In genomic region chr10:96512524-96512991, GRCh38 we compare ENCODE assay signal across 8 cellular contexts. TPM values are rescaled to one million over a fixed set of nuclear protein-coding genes. Genes with fewer than 3 reads are reported as not detected.
A peak's percentile ranks its signal among the peaks of the same experiment; 100 is the strongest.
DNase-seq lines count a peak whose midpoint lies in the region; FAIRE-seq and TF ChIP-seq lines count a peak whose summit lies in the region.

No MANE protein-coding gene starts in this region.

- H3K9ac ChIP-seq in Loucy (ENCODE audit: low read depth, low read length, poor library complexity, severe bottlenecking) (no peak overlapping the region), keratinocyte (ENCODE audit: control insufficient read depth, extremely low read depth, insufficient read depth, low read length) (peak overlapping the region; percentile 9)

- H3K4me1 ChIP-seq in Loucy (ENCODE audit: insufficient read depth, low read length, poor library complexity, severe bottlenecking), result no peaks in the 10 kb centered on the region
- H3K4me1 ChIP-seq in breast epithelium, result peaks cover 0 to 14% of the 10 kb centered on the region in 2 donors
- peaks cover 27% of the 10 kb centered on the region for H3K4me1 ChIP-seq in keratinocyte (ENCODE audit: control insufficient read depth, extremely low read depth, insufficient read depth, low read length)
- peaks cover 21 to 30% (median 26%) of the 10 kb centered on the region in 4 donors for H3K4me1 ChIP-seq in stomach

- no peaks in the 10 kb centered on the region for H3K9me2 ChIP-seq in Loucy (replicated peaks; ENCODE audit: low read depth, low read length)

- dilution Hi-C loops in keratinocyte (cut with MboI; ENCODE audit: extremely low pct_ligation_motif_present, low sequenced_read_pairs), result no loop called here

- H2AFZ ChIP-seq in Loucy (ENCODE audit: low read length), result no peak overlapping the region
- H2AFZ ChIP-seq in keratinocyte (ENCODE audit: control insufficient read depth, low read length), result peak overlapping the region; percentile 24

- H3K27me3 Mint-ChIP-seq in Calu3 (ENCODE audit: unreplicated experiment), result peaks cover 16% of the 10 kb centered on the region

- no TSS peak for BruUV-seq in Calu3 (replicated peaks; lab: Mats Ljungman, UMichigan)

- H3K27me3 ChIP-seq in Loucy (ENCODE audit: insufficient read depth, low read length, poor library complexity, severe bottlenecking) (peaks cover 10% of the 10 kb centered on the region), breast epithelium (peaks cover 0 to 6% of the 10 kb centered on the region in 2 donors), keratinocyte (ENCODE audit: control insufficient read depth, extremely low read depth, insufficient read depth, low read length) (peaks cover 15% of the 10 kb centered on the region), stomach (peaks cover 0 to 32% (median 17%) of the 10 kb centered on the region in 3 donors)

- H3K9me3 ChIP-seq in Loucy (ENCODE audit: insufficient read depth, low read depth, low read length), result no peaks in the 10 kb centered on the region
- no peaks in the 10 kb centered on the region for H3K9me3 ChIP-seq in breast epithelium
- no peaks in the 10 kb centered on the region for H3K9me3 ChIP-seq in keratinocyte (ENCODE audit: control insufficient read depth, low read depth, low read length)
- no peaks in the 10 kb centered on the region for H3K9me3 ChIP-seq in stomach

- H3K36me3 ChIP-seq in Loucy (ENCODE audit: insufficient read depth, low read length) (no peaks in the 10 kb centered on the region), breast epithelium (no peaks in the 10 kb centered on the region), keratinocyte (ENCODE audit: control insufficient read depth in 2 of 2, extremely low read depth in 1 of 2, insufficient read depth in 2 of 2, low read length in 2 of 2) (no peaks in the 10 kb centered on the region), stomach (peaks cover 0 to under 1% (median 0%) of the 10 kb centered on the region in 4 donors)

- peak overlapping the region; percentile 78 for H3K4me3 Mint-ChIP-seq in Calu3 (ENCODE audit: low read depth, unreplicated experiment)

- H3K4me3 ChIP-seq in Loucy (ENCODE audit: low read length, poor library complexity, severe bottlenecking), result peak overlapping the region; percentile 72
- H3K4me3 ChIP-seq in breast epithelium, result peak overlapping the region; percentile 38 to 69 (median 50)
- peak overlapping the region; percentile 44 to 60 (median 60) for H3K4me3 ChIP-seq in keratinocyte (ENCODE audit: control insufficient read depth in 2 of 3, extremely low read depth in 1 of 3, insufficient read depth in 2 of 3, low read depth in 1 of 3, low read length in 3 of 3)
- H3K4me3 ChIP-seq in stomach, result peak overlapping the region; percentile 55 to 74 (median 57)

- no peaks in the 10 kb centered on the region for H3K9me1 ChIP-seq in keratinocyte (ENCODE audit: control insufficient read depth, extremely low read depth, insufficient read depth, low read length)

- no peak for TF ChIP-seq EP300 in stomach (IDR thresholded peaks at IDR 0.05)

- H3K36me3 Mint-ChIP-seq in Calu3 (ENCODE audit: insufficient read depth, unreplicated experiment), result peaks cover 20% of the 10 kb centered on the region

- H4K20me1 ChIP-seq in Loucy (ENCODE audit: insufficient read depth, low read length, poor library complexity, severe bottlenecking), result no peaks in the 10 kb centered on the region
- no peaks in the 10 kb centered on the region for H4K20me1 ChIP-seq in keratinocyte (ENCODE audit: control insufficient read depth, extremely low read depth, insufficient read depth, low read length)

- no peaks in the 10 kb centered on the region for H3K9me3 Mint-ChIP-seq in Calu3 (ENCODE audit: low read depth, unreplicated experiment)

- H3K79me2 ChIP-seq in Loucy (ENCODE audit: insufficient read depth, low read length), result no peaks in the 10 kb centered on the region
- no peaks in the 10 kb centered on the region for H3K79me2 ChIP-seq in keratinocyte (ENCODE audit: control insufficient read depth, insufficient read depth, low read length)

- no peak for FAIRE-seq in keratinocyte (lab: Jason Lieb, UNC)

- intact Hi-C loops in Calu3 (cut with micrococcal nuclease; ENCODE audit: unreplicated experiment) (loop anchor here (5.0 kb wide), 1 partner anchor 115 kb away; no protein-coding TSS in a partner anchor), breast epithelium (cut with DNase I; ENCODE audit: low total_unique reads) (loop anchor here (5.0 kb wide), 1 partner anchor 115 kb away; no protein-coding TSS in a partner anchor), stomach (cut with DNase I; ENCODE audit: low total_unique reads) (no loop called here), posterior vena cava (cut with DNase I) (loop anchor here (10.0 kb wide), 2 partner anchors 118 to 128 kb away; no protein-coding TSS in a partner anchor)

- H3K27ac ChIP-seq in breast epithelium (no peak overlapping the region), keratinocyte (ENCODE audit: control insufficient read depth, insufficient read depth, low read length) (no peak overlapping the region), stomach (peak overlapping the region in 1 of 5 donors; percentile 69)

- DNase-seq in Calu3, result peak; percentile 10
- DNase-seq in breast epithelium (ENCODE audit: low spot score in 2 of 2), result no peak
- DNase-seq in keratinocyte (ENCODE audit: low read depth, low spot score), result no peak
- no peak for DNase-seq in stomach
- no peak for DNase-seq in posterior vena cava (ENCODE audit: low spot score)
- DNase-seq in cerebellar nuclear complex (lab: John Stamatoyannopoulos, UW), result no peak
- no peak for DNase-seq in NCI-H2196 treated with DMSO at 0.1 percent for 48 hours (lab: John Stamatoyannopoulos, UW; ENCODE audit: unreplicated experiment)

- H3F3A ChIP-seq in Loucy (ENCODE audit: low read depth), result no peaks in the 10 kb centered on the region; the same call in 1 of the 2 replicates

- 1 to 5% (median 3%) methylated on average over 25 to 39 of the region's 39 CpGs for WGBS in stomach, 5 donors

- CTCF ChIA-PET in Calu3 (lab: Charles Lee), result interaction anchor here (1.0 to 2.4 kb wide), 3 partner anchors 20 to 142 kb away, joined by 3 to 12 read pairs (median 3); no protein-coding TSS in a partner anchor

- H3K27ac Mint-ChIP-seq in Calu3 (ENCODE audit: unreplicated experiment), result no peak overlapping the region

- no peaks in the 10 kb centered on the region for H3K4me1 Mint-ChIP-seq in Calu3 (ENCODE audit: low read depth, unreplicated experiment)

- TF ChIP-seq POLR2A in breast epithelium (IDR thresholded peaks at IDR 0.05), result no peak
- no peak for TF ChIP-seq POLR2A in stomach (IDR thresholded peaks at IDR 0.05)

- TF ChIP-seq CTCF in Calu3 (IDR thresholded peaks at IDR 0.05; ENCODE audit: unreplicated experiment) (no peak), Loucy (conservative IDR thresholded peaks at IDR 0.05; ENCODE audit: low read length) (no peak), breast epithelium (IDR thresholded peaks at IDR 0.05) (no peak), keratinocyte (optimal IDR thresholded peaks at IDR 0.05 in 1 of 3, IDR thresholded peaks at IDR 0.05 in 1 of 3, conservative IDR thresholded peaks at IDR 0.05 in 1 of 3; ENCODE audit: extremely low read depth in 1 of 3, insufficient read depth in 2 of 3, low read length in 3 of 3) (peak in 1 of 3 experiments; percentile 5), stomach (IDR thresholded peaks at IDR 0.05) (no peak)

- H3K4me2 ChIP-seq in Loucy (ENCODE audit: low read depth, low read length, poor library complexity, severe bottlenecking) (peak overlapping the region; percentile 77), keratinocyte (ENCODE audit: control insufficient read depth, extremely low read depth, insufficient read depth, low read depth, low read length) (peak overlapping the region; percentile 87)

RNA-seq across cellular contexts. Expression of gene TLL2, which starts 1.2 kb away (rescaled TPM):
- 0.44 and 0.66 TPM in 2 replicates for total RNA-seq in Calu3 (2022)
- under 1 TPM in 1 of 3 donors, not detected in 2; under 0.01 TPM for total RNA-seq in breast epithelium
- polyA plus RNA-seq in keratinocyte, result 0.48 to 1.6 TPM (median 0.83 TPM) in 3 replicates
- polyA plus RNA-seq in keratinocyte (2011; ENCODE audit: low read depth), result 0.70 TPM
- polyA plus RNA-seq in keratinocyte (2011; cell fraction: cytosol; rRNA removed), result 0.38 and 0.51 TPM in 2 replicates
- polyA plus RNA-seq in keratinocyte (2011; cell fraction: nucleus; rRNA removed), result 2.1 and 3.2 TPM in 2 replicates
- 0.38 and 0.91 TPM in 2 replicates for polyA plus RNA-seq in keratinocyte (2012; ENCODE audit: low replicate concordance)
- polyA minus RNA-seq in keratinocyte, result 0.35 to 1.5 TPM (median 0.46 TPM) in 3 replicates
- polyA minus RNA-seq in keratinocyte (2011; cell fraction: cytosol; rRNA and poly(A)+ RNA removed), result not detected
- 2.4 and 2.9 TPM in 2 replicates for polyA minus RNA-seq in keratinocyte (2011; cell fraction: nucleus; rRNA and poly(A)+ RNA removed)
- 1 to 10 TPM in 1 of 5 donors, under 1 TPM in 2, not detected in 2; 0.55 to 1.4 (median 0.58) TPM for total RNA-seq in stomach
- polyA plus RNA-seq in stomach, result under 1 TPM; 0.37 to 0.65 (median 0.46) TPM
- total RNA-seq in posterior vena cava, result under 1 TPM in 1 of 2 donors, not detected in 1; 0.10 TPM
